In genomic region chr17:17682293-17682736, GRCh38 we compare ENCODE assay signal across 8 cellular contexts. TPM values are rescaled to one million over a fixed set of nuclear protein-coding genes. Genes with fewer than 3 reads are reported as not detected.
DNase-seq lines count a peak whose midpoint lies in the region; ATAC-seq and TF ChIP-seq lines count a peak whose summit lies in the region.

No MANE protein-coding gene starts in this region.

- no peaks in the 10 kb centered on the region for H3K9me3 Mint-ChIP-seq in natural killer cell

- peaks cover 25 to 34% of the 10 kb centered on the region in 2 donors for H3K4me1 Mint-ChIP-seq in natural killer cell

- H3K4me1 ChIP-seq in esophagus squamous epithelium, result peaks cover 39 to 58% (median 41%) of the 10 kb centered on the region in 3 donors
- H3K4me1 ChIP-seq in tibial artery, result peaks cover 5 to 46% (median 27%) of the 10 kb centered on the region in 4 donors

- H3K27ac ChIP-seq in esophagus squamous epithelium, result peak overlapping the region; percentile 94 to 98 (median 96)
- peak overlapping the region; percentile 82 to 95 for H3K27ac ChIP-seq in tibial artery

- 0% methylated on average over 1 of the region's 49 CpGs; no CpG with 5 or more reads in 1 of the 2 donors for WGBS in esophagus squamous epithelium, 2 donors

- no peaks in the 10 kb centered on the region for H3K36me3 Mint-ChIP-seq in natural killer cell

- ATAC-seq in GM21576 (IDR thresholded peaks at IDR 0.05; ENCODE audit: unreplicated experiment) (peak; percentile 40), natural killer cell (peak; percentile 43 to 67 (median 58)), GM21526 (IDR thresholded peaks at IDR 0.05; ENCODE audit: low FRiP score, unreplicated experiment) (no peak)

- H3K27me3 ChIP-seq in esophagus squamous epithelium, result no peaks in the 10 kb centered on the region
- H3K27me3 ChIP-seq in tibial artery, result no peaks in the 10 kb centered on the region

- peak; percentile 55 for DNase-seq in D341Med (ENCODE audit: low spot score)
- DNase-seq in NCI-H1105 (lab: John Stamatoyannopoulos, UW), result peak; percentile 22
- DNase-seq in activated T-cell treated with anti-CD3 and anti-CD28 coated beads, Interleukin-2, amount 50 U/mL, for 1 hour, result peak; percentile 67
- DNase-seq in esophagus squamous epithelium (lab: John Stamatoyannopoulos, UW), result no peak
- peak; percentile 74 for DNase-seq in natural killer cell
- DNase-seq in tibial artery, result peak in 1 of 2 donors; percentile 74

- H3K9me3 ChIP-seq in esophagus squamous epithelium (no peaks in the 10 kb centered on the region), tibial artery (no peaks in the 10 kb centered on the region)

- H3K36me3 ChIP-seq in esophagus squamous epithelium, result no peaks in the 10 kb centered on the region
- no peaks in the 10 kb centered on the region for H3K36me3 ChIP-seq in tibial artery

- intact Hi-C loops in esophagus squamous epithelium (cut with DNase I) (loop anchor here (10.0 kb wide), 1 partner anchor 92 kb away; no protein-coding TSS in a partner anchor), natural killer cell (cut with micrococcal nuclease) (loop anchor here (2.0 to 5.0 kb wide), 3 partner anchors 70 to 355 kb away; partner anchors contain the start of genes ATPAF2, DRC3, GID4 and TOM1L2), tibial artery (cut with DNase I; ENCODE audit: low total_unique reads) (loop anchor here (2.0 to 10.0 kb wide), 3 partner anchors 102 to 355 kb away; partner anchors contain the start of genes ATPAF2 and GID4)

- peak in 2 of 4 donors; percentile 6 to 28 for TF ChIP-seq POLR2A in esophagus squamous epithelium (IDR thresholded peaks at IDR 0.05)

- peak overlapping the region; percentile 65 to 97 (median 89) for H3K4me3 ChIP-seq in esophagus squamous epithelium
- H3K4me3 ChIP-seq in tibial artery, result peak overlapping the region; percentile 67 to 79

- H3K4me3 Mint-ChIP-seq in natural killer cell, result peak overlapping the region; percentile 95

- peaks cover 0 to 3% of the 10 kb centered on the region in 2 donors for H3K27me3 Mint-ChIP-seq in natural killer cell (ENCODE audit: low read depth in 2 of 2)

- TF ChIP-seq CTCF in esophagus squamous epithelium (IDR thresholded peaks at IDR 0.05) (no peak), natural killer cell (IDR thresholded peaks at IDR 0.05) (no peak), tibial artery (IDR thresholded peaks at IDR 0.05) (no peak)

- H3K27ac Mint-ChIP-seq in natural killer cell, result peak overlapping the region; percentile 91 to 96

RNA-seq across cellular contexts. Expression of gene RAI1, which starts 1.1 kb away (rescaled TPM):
- total RNA-seq in esophagus squamous epithelium (10 to 100 TPM; 17.0 to 36.3 (median 22.3) TPM), natural killer cell (10 to 100 TPM; 39.8 to 55.0 (median 49.4) TPM)
